ENCODE assay signal across 21 cellular contexts in genomic region chr14:98368916-98369315, GRCh38.
DNase-seq lines count a peak whose midpoint lies in the region; ATAC-seq and TF ChIP-seq lines count a peak whose summit lies in the region.
"Had no signal": no experiment of that assay in that cellular context is flagged by ENCODE, and none has a peak within 500 bp of the region (broad histone marks: within the 10 kb centered on the region; RNA-seq: fewer than 3 reads in every experiment).

No MANE protein-coding gene starts in this region.

- WGBS in aorta, 2 donors, result 64 to 88% methylated on average over 3 of the region's 3 CpGs

- H3K27ac Mint-ChIP-seq in CD8-positive, alpha-beta T cell, result peak overlapping the region; percentile 15
- peak overlapping the region in 5 of 10 donors; percentile 4 to 77 (median 11) for H3K27ac Mint-ChIP-seq in naive thymus-derived CD8-positive, alpha-beta T cell

- intact Hi-C loops in CD8-positive, alpha-beta T cell (cut with DNase I, micrococcal nuclease), result no loop called here
- intact Hi-C loops in aorta (cut with DNase I), result no loop called here
- intact Hi-C loops in Right ventricle myocardium superior (cut with DNase I), result no loop called here

- peaks cover 15% of the 10 kb centered on the region for H3K4me1 ChIP-seq in CD8-positive, alpha-beta T cell (ENCODE audit: insufficient read depth, low read length)
- H3K4me1 ChIP-seq in RWPE2 (ENCODE audit: insufficient read depth, poor library complexity, severe bottlenecking) (peaks cover 33% of the 10 kb centered on the region), aorta (ENCODE audit: control insufficient read depth in 1 of 2, insufficient read depth in 2 of 2, low read length in 2 of 2) (no peaks in the 10 kb centered on the region)

- H3K27ac ChIP-seq in CD8-positive, alpha-beta T cell (ENCODE audit: low read depth, low read length), result no peak overlapping the region
- H3K27ac ChIP-seq in RWPE2 (ENCODE audit: poor library complexity, severe bottlenecking) (peak overlapping the region; percentile 16), epithelial cell of prostate (peak overlapping the region; percentile 74), aorta (ENCODE audit: low read depth in 1 of 2, low read length in 2 of 2) (no peak overlapping the region)

- no peak for TF ChIP-seq CTCF in CD8-positive, alpha-beta T cell (IDR thresholded peaks at IDR 0.05)
- TF ChIP-seq CTCF in RWPE2 (IDR thresholded peaks at IDR 0.05; ENCODE audit: poor library complexity, severe bottlenecking), result no peak

- H3K36me3 Mint-ChIP-seq in CD8-positive, alpha-beta T cell, result no peaks in the 10 kb centered on the region
- no peaks in the 10 kb centered on the region for H3K36me3 Mint-ChIP-seq in naive thymus-derived CD8-positive, alpha-beta T cell

- no peak for DNase-seq in CD8-positive, alpha-beta T cell
- no peak for DNase-seq in RWPE2 (ENCODE audit: low spot score)
- peak; percentile 36 for DNase-seq in epithelial cell of prostate (ENCODE audit: low read depth, low spot score)
- no peak for DNase-seq in naive thymus-derived CD8-positive, alpha-beta T cell
- no peak for DNase-seq in aorta
- DNase-seq in Right ventricle myocardium superior, result no peak
- DNase-seq: C1 segment of cervical spinal cord; COR-L47; DMS 273 treated with DMSO at 0.1 percent for 48 hours; GOT3; KBM-7; MV-4-11; NCI-H187; NCI-H2107; NCI-H748 treated with DMSO at 0.1 percent for 48 hours; NK-92 treated with Interleukin-12 subunit alpha and Interleukin-12 subunit beta, amount 100 ng/mL, for 24 hours; SHP77 treated with DMSO at 0.1 percent for 48 hours; SK-N-SH had no signal

- peaks cover 23% of the 10 kb centered on the region for H3K4me1 Mint-ChIP-seq in CD8-positive, alpha-beta T cell (ENCODE audit: low read depth)
- H3K4me1 Mint-ChIP-seq in naive thymus-derived CD8-positive, alpha-beta T cell, result peaks cover 24 to 44% (median 34%) of the 10 kb centered on the region in 4 donors

- peak overlapping the region; percentile 27 for H3K4me3 Mint-ChIP-seq in CD8-positive, alpha-beta T cell
- peak overlapping the region in 9 of 10 donors; percentile 12 to 68 (median 40) for H3K4me3 Mint-ChIP-seq in naive thymus-derived CD8-positive, alpha-beta T cell

- no peaks in the 10 kb centered on the region for H3K27me3 Mint-ChIP-seq in CD8-positive, alpha-beta T cell (ENCODE audit: low read depth)
- H3K27me3 Mint-ChIP-seq in naive thymus-derived CD8-positive, alpha-beta T cell, result no peaks in the 10 kb centered on the region

- H3K9me3 Mint-ChIP-seq in CD8-positive, alpha-beta T cell, result no peaks in the 10 kb centered on the region
- peaks cover 0 to 8% (median 0%) of the 10 kb centered on the region in 9 donors for H3K9me3 Mint-ChIP-seq in naive thymus-derived CD8-positive, alpha-beta T cell

- no peak overlapping the region for H3K4me3 ChIP-seq in CD8-positive, alpha-beta T cell (ENCODE audit: low read depth, low read length)
- no peak overlapping the region for H3K4me3 ChIP-seq in RWPE2 (ENCODE audit: severe bottlenecking)
- H3K4me3 ChIP-seq in aorta (ENCODE audit: low read length in 2 of 2), result no peak overlapping the region

- H3K36me3 ChIP-seq in CD8-positive, alpha-beta T cell (ENCODE audit: insufficient read depth, low read length), result no peaks in the 10 kb centered on the region
- H3K36me3 ChIP-seq in RWPE2 (ENCODE audit: low read depth) (no peaks in the 10 kb centered on the region), aorta (ENCODE audit: control insufficient read depth in 1 of 2, insufficient read depth in 2 of 2, low read length in 1 of 2) (no peaks in the 10 kb centered on the region)

- no peaks in the 10 kb centered on the region for H3K27me3 ChIP-seq in CD8-positive, alpha-beta T cell (ENCODE audit: insufficient read depth, low read length)
- H3K27me3 ChIP-seq in RWPE2 (ENCODE audit: insufficient read depth, poor library complexity, severe bottlenecking) (no peaks in the 10 kb centered on the region), aorta (ENCODE audit: control insufficient read depth in 1 of 2, insufficient read depth in 2 of 2, low read length in 1 of 2) (no peaks in the 10 kb centered on the region)

- H3K9me3 ChIP-seq in CD8-positive, alpha-beta T cell (ENCODE audit: low read length), result no peaks in the 10 kb centered on the region
- H3K9me3 ChIP-seq in RWPE2 (ENCODE audit: severe bottlenecking) (no peaks in the 10 kb centered on the region), aorta (ENCODE audit: control insufficient read depth, low read length) (peaks cover 2% of the 10 kb centered on the region)
- H3K9me3 ChIP-seq: SK-N-SH had no signal

- POLR2A ChIA-PET in CD8-positive, alpha-beta T cell (lab: Charles Lee), result interaction anchor here (0.6 kb wide), 1 partner anchor 40 kb away, joined by 3 read pairs; no protein-coding TSS in a partner anchor
- POLR2A ChIA-PET in naive thymus-derived CD8-positive, alpha-beta T cell (lab: Charles Lee), result no interaction called here

- ATAC-seq in CD8-positive, alpha-beta T cell, result no peak
- ATAC-seq in RWPE2 (ENCODE audit: low read depth) (peak; percentile 81), aorta (ENCODE audit: low FRiP score) (no peak), GM18519 (IDR thresholded peaks at IDR 0.05; ENCODE audit: low FRiP score, unreplicated experiment) (no peak), GM18511 (IDR thresholded peaks at IDR 0.05; ENCODE audit: unreplicated experiment) (no peak), Right ventricle myocardium superior (ENCODE audit: poor library complexity) (no peak)
- no peak for ATAC-seq in naive thymus-derived CD8-positive, alpha-beta T cell
- ATAC-seq: HepG2 had no signal

- CTCF ChIA-PET in CD8-positive, alpha-beta T cell (lab: Charles Lee), result no interaction called here

Comparison
In these comparisons a context has a peak if more than half of its experiments do, and no peak if none do; other contexts are left out.
1. H3K27ac ChIP-seq: peak in RWPE2 (single experiment) and epithelial cell of prostate (single experiment); none in CD8-positive, alpha-beta T cell (single experiment) and aorta (0 of 2).